2 cellular contexts compared by ENCODE assay signal in the genomic region with DNA sequence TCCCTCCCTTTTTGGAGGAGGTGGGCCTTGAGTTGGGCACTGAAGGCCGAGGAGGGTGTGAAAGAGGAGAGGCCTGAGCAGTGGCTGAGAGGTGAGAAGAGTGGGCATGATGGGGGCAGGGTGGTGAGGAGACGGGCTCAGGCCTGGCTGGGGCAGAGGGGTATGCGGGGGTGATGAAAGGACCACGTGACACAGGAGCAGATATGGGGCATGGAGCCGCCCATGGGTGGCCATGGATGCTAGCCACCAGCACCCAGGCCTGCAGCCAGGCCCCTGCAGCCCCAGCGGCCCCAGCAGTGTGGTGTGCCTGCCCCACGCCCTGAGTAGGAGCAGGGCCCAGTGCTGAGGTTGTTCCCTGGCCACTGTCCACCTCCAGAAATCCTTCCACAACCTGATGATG.
TF ChIP-seq lines count a peak whose summit lies in the region.

No MANE protein-coding gene starts in this region.

TF ChIP-seq in SK-N-SH, 30 proteins besides CTCF, POLR2A, EP300 and RAD21:
- TF ChIP-seq MXI1 (IDR thresholded peaks at IDR 0.05; ENCODE audit: low read depth, low read length) (no peak), GABPA (IDR thresholded peaks at IDR 0.05; ENCODE audit: low read depth) (no peak), MEF2A (IDR thresholded peaks at IDR 0.05; ENCODE audit: borderline replicate concordance, low read depth) (no peak), FOXM1 (IDR thresholded peaks at IDR 0.05; ENCODE audit: low read depth) (no peak), YY1 (IDR thresholded peaks at IDR 0.05; ENCODE audit: low read depth) (no peak), TCF12 (IDR thresholded peaks at IDR 0.05) (no peak)
- TF ChIP-seq, protein P1, sequence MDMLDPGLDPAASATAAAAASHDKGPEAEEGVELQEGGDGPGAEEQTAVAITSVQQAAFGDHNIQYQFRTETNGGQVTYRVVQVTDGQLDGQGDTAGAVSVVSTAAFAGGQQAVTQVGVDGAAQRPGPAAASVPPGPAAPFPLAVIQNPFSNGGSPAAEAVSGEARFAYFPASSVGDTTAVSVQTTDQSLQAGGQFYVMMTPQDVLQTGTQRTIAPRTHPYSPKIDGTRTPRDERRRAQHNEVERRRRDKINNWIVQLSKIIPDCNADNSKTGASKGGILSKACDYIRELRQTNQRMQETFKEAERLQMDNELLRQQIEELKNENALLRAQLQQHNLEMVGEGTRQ (IDR thresholded peaks at IDR 0.05; ENCODE audit: borderline replicate concordance, low read depth, low read length) = no peak
- TF ChIP-seq, protein P2, sequence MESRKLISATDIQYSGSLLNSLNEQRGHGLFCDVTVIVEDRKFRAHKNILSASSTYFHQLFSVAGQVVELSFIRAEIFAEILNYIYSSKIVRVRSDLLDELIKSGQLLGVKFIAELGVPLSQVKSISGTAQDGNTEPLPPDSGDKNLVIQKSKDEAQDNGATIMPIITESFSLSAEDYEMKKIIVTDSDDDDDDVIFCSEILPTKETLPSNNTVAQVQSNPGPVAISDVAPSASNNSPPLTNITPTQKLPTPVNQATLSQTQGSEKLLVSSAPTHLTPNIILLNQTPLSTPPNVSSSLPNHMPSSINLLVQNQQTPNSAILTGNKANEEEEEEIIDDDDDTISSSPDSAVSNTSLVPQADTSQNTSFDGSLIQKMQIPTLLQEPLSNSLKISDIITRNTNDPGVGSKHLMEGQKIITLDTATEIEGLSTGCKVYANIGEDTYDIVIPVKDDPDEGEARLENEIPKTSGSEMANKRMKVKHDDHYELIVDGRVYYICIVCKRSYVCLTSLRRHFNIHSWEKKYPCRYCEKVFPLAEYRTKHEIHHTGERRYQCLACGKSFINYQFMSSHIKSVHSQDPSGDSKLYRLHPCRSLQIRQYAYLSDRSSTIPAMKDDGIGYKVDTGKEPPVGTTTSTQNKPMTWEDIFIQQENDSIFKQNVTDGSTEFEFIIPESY (IDR thresholded peaks at IDR 0.05; ENCODE audit: borderline replicate concordance, low read depth) = no peak
- TF ChIP-seq, protein P3, sequence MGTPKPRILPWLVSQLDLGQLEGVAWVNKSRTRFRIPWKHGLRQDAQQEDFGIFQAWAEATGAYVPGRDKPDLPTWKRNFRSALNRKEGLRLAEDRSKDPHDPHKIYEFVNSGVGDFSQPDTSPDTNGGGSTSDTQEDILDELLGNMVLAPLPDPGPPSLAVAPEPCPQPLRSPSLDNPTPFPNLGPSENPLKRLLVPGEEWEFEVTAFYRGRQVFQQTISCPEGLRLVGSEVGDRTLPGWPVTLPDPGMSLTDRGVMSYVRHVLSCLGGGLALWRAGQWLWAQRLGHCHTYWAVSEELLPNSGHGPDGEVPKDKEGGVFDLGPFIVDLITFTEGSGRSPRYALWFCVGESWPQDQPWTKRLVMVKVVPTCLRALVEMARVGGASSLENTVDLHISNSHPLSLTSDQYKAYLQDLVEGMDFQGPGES (IDR thresholded peaks at IDR 0.05; ENCODE audit: low read depth, low read length) = no peak

TF ChIP-seq in SK-N-SH treated with all-trans-retinoic acid at 6 μM for 48 hours, 23 proteins besides CTCF, POLR2A, EP300 and RAD21:
- TF ChIP-seq ZNF565 (CRISPR knock-in tag; conservative IDR thresholded peaks at IDR 0.05; ENCODE audit: low read depth) (no peak), OSR1 (CRISPR knock-in tag; IDR thresholded peaks at IDR 0.05) (no peak), ZFP3 (CRISPR knock-in tag; IDR thresholded peaks at IDR 0.05) (no peak), TOX (CRISPR knock-in tag; IDR thresholded peaks at IDR 0.05; ENCODE audit: borderline replicate concordance) (no peak), PPARA (CRISPR knock-in tag; IDR thresholded peaks at IDR 0.05; ENCODE audit: borderline replicate concordance) (no peak), TCF4 (CRISPR knock-in tag; IDR thresholded peaks at IDR 0.05; ENCODE audit: borderline replicate concordance) (no peak), ZC3H10 (CRISPR knock-in tag; IDR thresholded peaks at IDR 0.05) (no peak), ZNF70 (CRISPR knock-in tag; IDR thresholded peaks at IDR 0.05) (no peak), ZFP30 (CRISPR knock-in tag; IDR thresholded peaks at IDR 0.05) (no peak), CSDC2 (CRISPR knock-in tag; IDR thresholded peaks at IDR 0.05) (no peak), ISL1 (CRISPR knock-in tag; IDR thresholded peaks at IDR 0.05) (no peak), ESRRG (CRISPR knock-in tag; IDR thresholded peaks at IDR 0.05) (no peak), SNAI2 (CRISPR knock-in tag; IDR thresholded peaks at IDR 0.05) (no peak), RARB (CRISPR knock-in tag; IDR thresholded peaks at IDR 0.05) (no peak)
- TF ChIP-seq, protein P4, sequence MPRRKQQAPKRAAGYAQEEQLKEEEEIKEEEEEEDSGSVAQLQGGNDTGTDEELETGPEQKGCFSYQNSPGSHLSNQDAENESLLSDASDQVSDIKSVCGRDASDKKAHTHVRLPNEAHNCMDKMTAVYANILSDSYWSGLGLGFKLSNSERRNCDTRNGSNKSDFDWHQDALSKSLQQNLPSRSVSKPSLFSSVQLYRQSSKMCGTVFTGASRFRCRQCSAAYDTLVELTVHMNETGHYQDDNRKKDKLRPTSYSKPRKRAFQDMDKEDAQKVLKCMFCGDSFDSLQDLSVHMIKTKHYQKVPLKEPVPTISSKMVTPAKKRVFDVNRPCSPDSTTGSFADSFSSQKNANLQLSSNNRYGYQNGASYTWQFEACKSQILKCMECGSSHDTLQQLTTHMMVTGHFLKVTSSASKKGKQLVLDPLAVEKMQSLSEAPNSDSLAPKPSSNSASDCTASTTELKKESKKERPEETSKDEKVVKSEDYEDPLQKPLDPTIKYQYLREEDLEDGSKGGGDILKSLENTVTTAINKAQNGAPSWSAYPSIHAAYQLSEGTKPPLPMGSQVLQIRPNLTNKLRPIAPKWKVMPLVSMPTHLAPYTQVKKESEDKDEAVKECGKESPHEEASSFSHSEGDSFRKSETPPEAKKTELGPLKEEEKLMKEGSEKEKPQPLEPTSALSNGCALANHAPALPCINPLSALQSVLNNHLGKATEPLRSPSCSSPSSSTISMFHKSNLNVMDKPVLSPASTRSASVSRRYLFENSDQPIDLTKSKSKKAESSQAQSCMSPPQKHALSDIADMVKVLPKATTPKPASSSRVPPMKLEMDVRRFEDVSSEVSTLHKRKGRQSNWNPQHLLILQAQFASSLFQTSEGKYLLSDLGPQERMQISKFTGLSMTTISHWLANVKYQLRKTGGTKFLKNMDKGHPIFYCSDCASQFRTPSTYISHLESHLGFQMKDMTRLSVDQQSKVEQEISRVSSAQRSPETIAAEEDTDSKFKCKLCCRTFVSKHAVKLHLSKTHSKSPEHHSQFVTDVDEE (CRISPR knock-in tag; IDR thresholded peaks at IDR 0.05) = no peak
- TF ChIP-seq, protein P5, sequence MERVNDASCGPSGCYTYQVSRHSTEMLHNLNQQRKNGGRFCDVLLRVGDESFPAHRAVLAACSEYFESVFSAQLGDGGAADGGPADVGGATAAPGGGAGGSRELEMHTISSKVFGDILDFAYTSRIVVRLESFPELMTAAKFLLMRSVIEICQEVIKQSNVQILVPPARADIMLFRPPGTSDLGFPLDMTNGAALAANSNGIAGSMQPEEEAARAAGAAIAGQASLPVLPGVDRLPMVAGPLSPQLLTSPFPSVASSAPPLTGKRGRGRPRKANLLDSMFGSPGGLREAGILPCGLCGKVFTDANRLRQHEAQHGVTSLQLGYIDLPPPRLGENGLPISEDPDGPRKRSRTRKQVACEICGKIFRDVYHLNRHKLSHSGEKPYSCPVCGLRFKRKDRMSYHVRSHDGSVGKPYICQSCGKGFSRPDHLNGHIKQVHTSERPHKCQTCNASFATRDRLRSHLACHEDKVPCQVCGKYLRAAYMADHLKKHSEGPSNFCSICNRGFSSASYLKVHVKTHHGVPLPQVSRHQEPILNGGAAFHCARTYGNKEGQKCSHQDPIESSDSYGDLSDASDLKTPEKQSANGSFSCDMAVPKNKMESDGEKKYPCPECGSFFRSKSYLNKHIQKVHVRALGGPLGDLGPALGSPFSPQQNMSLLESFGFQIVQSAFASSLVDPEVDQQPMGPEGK (CRISPR knock-in tag; IDR thresholded peaks at IDR 0.05; ENCODE audit: borderline replicate concordance) = no peak
- TF ChIP-seq, protein P6, sequence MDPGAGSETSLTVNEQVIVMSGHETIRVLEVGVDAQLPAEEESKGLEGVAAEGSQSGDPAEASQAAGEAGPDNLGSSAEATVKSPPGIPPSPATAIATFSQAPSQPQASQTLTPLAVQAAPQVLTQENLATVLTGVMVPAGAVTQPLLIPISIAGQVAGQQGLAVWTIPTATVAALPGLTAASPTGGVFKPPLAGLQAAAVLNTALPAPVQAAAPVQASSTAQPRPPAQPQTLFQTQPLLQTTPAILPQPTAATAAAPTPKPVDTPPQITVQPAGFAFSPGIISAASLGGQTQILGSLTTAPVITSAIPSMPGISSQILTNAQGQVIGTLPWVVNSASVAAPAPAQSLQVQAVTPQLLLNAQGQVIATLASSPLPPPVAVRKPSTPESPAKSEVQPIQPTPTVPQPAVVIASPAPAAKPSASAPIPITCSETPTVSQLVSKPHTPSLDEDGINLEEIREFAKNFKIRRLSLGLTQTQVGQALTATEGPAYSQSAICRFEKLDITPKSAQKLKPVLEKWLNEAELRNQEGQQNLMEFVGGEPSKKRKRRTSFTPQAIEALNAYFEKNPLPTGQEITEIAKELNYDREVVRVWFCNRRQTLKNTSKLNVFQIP (CRISPR knock-in tag; IDR thresholded peaks at IDR 0.05; ENCODE audit: borderline replicate concordance, low read depth) = no peak
- TF ChIP-seq, protein P7, sequence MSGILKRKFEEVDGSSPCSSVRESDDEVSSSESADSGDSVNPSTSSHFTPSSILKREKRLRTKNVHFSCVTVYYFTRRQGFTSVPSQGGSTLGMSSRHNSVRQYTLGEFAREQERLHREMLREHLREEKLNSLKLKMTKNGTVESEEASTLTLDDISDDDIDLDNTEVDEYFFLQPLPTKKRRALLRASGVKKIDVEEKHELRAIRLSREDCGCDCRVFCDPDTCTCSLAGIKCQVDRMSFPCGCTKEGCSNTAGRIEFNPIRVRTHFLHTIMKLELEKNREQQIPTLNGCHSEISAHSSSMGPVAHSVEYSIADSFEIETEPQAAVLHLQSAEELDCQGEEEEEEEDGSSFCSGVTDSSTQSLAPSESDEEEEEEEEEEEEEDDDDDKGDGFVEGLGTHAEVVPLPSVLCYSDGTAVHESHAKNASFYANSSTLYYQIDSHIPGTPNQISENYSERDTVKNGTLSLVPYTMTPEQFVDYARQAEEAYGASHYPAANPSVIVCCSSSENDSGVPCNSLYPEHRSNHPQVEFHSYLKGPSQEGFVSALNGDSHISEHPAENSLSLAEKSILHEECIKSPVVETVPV (CRISPR knock-in tag; IDR thresholded peaks at IDR 0.05) = no peak
- TF ChIP-seq, protein P8, sequence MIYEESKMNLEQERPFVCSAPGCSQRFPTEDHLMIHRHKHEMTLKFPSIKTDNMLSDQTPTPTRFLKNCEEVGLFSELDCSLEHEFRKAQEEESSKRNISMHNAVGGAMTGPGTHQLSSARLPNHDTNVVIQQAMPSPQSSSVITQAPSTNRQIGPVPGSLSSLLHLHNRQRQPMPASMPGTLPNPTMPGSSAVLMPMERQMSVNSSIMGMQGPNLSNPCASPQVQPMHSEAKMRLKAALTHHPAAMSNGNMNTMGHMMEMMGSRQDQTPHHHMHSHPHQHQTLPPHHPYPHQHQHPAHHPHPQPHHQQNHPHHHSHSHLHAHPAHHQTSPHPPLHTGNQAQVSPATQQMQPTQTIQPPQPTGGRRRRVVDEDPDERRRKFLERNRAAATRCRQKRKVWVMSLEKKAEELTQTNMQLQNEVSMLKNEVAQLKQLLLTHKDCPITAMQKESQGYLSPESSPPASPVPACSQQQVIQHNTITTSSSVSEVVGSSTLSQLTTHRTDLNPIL (CRISPR knock-in tag; IDR thresholded peaks at IDR 0.05; ENCODE audit: low read depth) = no peak
